23 cellular contexts compared by ENCODE assay signal in the genomic region with DNA sequence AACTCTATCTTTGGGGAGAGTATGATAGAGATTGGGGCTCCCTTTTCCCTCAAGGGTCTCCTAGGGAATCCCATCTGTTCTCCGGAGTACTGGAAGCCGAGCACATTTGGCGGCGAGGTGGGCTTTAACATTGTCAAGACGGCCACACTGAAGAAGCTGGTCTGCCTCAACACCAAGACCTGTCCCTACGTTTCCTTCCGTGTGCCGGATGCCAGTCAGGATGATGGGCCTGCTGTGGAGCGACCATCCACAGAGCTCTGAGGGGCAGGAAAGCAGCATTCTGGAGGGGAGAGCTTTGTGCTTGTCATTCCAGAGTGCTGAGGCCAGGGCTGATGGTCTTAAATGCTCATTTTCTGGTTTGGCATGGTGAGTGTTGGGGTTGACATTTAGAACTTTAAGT.
"Had no signal": no experiment of that assay in that cellular context is flagged by ENCODE, and none has a peak within 500 bp of the region (broad histone marks: within the 10 kb centered on the region; RNA-seq: fewer than 3 reads in every experiment).

No MANE protein-coding gene starts in this region.

- H3K4me1 ChIP-seq: body of pancreas, lower lobe of right lung, uterus had no signal

- H3K36me3 Mint-ChIP-seq: activated naive CD8-positive, alpha-beta T cell treated with anti-CD3 and anti-CD28 coated beads, Interleukin-2, amount 10 ng/mL, durations not matched to agents 7 days and 5 days; natural killer cell treated with Interleukin-12 subunit alpha and Interleukin-12 subunit beta and Interleukin-15 and Interleukin-18, amount 100 ng/mL, for 72 hours had no signal

- ATAC-seq: body of pancreas; foreskin keratinocyte; lower lobe of right lung; natural killer cell treated with Interleukin-12 subunit alpha and Interleukin-12 subunit beta and Interleukin-15 and Interleukin-18, amount 100 ng/mL, for 72 hours; stimulated activated naive CD8-positive, alpha-beta T cell treated with anti-CD3 and anti-CD28 coated beads, Interleukin-15, Interleukin-2, amounts not matched to agents 100 U/mL and 50 U/mL, for 24 hours had no signal

- H3K36me3 ChIP-seq: lower lobe of right lung, neutrophil, tibial nerve, uterus had no signal

- H3K4me3 Mint-ChIP-seq: activated naive CD8-positive, alpha-beta T cell treated with anti-CD3 and anti-CD28 coated beads, Interleukin-2, amount 10 ng/mL, durations not matched to agents 7 days and 5 days; activated T-cell treated with anti-CD3 and anti-CD28 coated beads, Interleukin-2, amount 50 U/mL, for 24 hours; dendritic cell treated with granulocyte-macrophage colony-stimulating factor and Interleukin-4, amounts not matched to agents 40 ng/mL and 50 ng/mL, for 4 days; natural killer cell treated with Interleukin-12 subunit alpha and Interleukin-12 subunit beta and Interleukin-15 and Interleukin-18, amount 100 ng/mL, for 72 hours had no signal

- H3K27me3 ChIP-seq: body of pancreas, foreskin keratinocyte, tibial nerve, uterus had no signal

- H3K4me3 ChIP-seq: body of pancreas, lower lobe of right lung, tibial nerve, uterus had no signal

- H3K27ac ChIP-seq: body of pancreas, foreskin keratinocyte, lower lobe of right lung, neutrophil, tibial nerve, uterus, VCaP had no signal

- H3K27ac Mint-ChIP-seq: activated naive CD8-positive, alpha-beta T cell treated with anti-CD3 and anti-CD28 coated beads, Interleukin-2, amount 10 ng/mL, durations not matched to agents 7 days and 5 days; activated T-cell treated with anti-CD3 and anti-CD28 coated beads, Interleukin-2, amount 50 U/mL, for 24 hours; activated T-helper 2 cell treated with anti-CD3 and anti-CD28 coated beads, Interferon-gamma antibody, Interleukin-2, Interleukin-4, amounts not matched to agents 10 μg/mL and 5 μg/mL and 100 μg/mL, durations not matched to agents 14 hours and 24 hours and 36 hours; dendritic cell treated with granulocyte-macrophage colony-stimulating factor and Interleukin-4, amounts not matched to agents 40 ng/mL and 50 ng/mL, for 4 days; natural killer cell treated with Interleukin-12 subunit alpha and Interleukin-12 subunit beta and Interleukin-15 and Interleukin-18, amount 100 ng/mL, for 72 hours had no signal

- DNase-seq: activated CD4-positive, alpha-beta T cell treated with anti-CD3 and anti-CD28 coated beads, Interleukin-2, amount 50 U/mL, for 4 hours; activated CD4-positive, CD25-positive, alpha-beta regulatory T cell treated with anti-CD3 and anti-CD28 coated beads, Interleukin-2, amount 50 U/mL, for 72 hours; activated naive CD4-positive, alpha-beta T cell treated with Interleukin-2 at 50 U/mL for 16 hours; activated naive CD8-positive, alpha-beta T cell treated with anti-CD3 and anti-CD28 coated beads, Interleukin-2, amount 10 ng/mL, durations not matched to agents 7 days and 5 days; activated T-cell treated with anti-CD3 and anti-CD28 coated beads, Interleukin-2, amount 50 U/mL, for 24 hours; body of pancreas; central memory CD4-positive, alpha-beta T cell; effector CD8-positive, alpha-beta T cell; foreskin keratinocyte; glutamatergic neuron; hippocampal formation; lower lobe of right lung; retina; stimulated activated naive CD8-positive, alpha-beta T cell treated with anti-CD3 and anti-CD28 coated beads, Interleukin-15, Interleukin-2, amounts not matched to agents 100 U/mL and 50 U/mL, for 24 hours; SW 1271; T-helper 2 cell; uterus had no signal

- H3K27me3 Mint-ChIP-seq: dendritic cell treated with granulocyte-macrophage colony-stimulating factor and Interleukin-4, amounts not matched to agents 40 ng/mL and 50 ng/mL, for 4 days had no signal

- H3K9me3 ChIP-seq: body of pancreas, lower lobe of right lung, neutrophil, tibial nerve, uterus had no signal

- H3K9me3 Mint-ChIP-seq: activated naive CD8-positive, alpha-beta T cell treated with anti-CD3 and anti-CD28 coated beads, Interleukin-2, amount 10 ng/mL, durations not matched to agents 7 days and 5 days; activated T-cell treated with anti-CD3 and anti-CD28 coated beads, Interleukin-2, amount 50 U/mL, for 24 hours; activated T-helper 2 cell treated with anti-CD3 and anti-CD28 coated beads, Interferon-gamma antibody, Interleukin-2, Interleukin-4, amounts not matched to agents 10 μg/mL and 5 μg/mL and 100 μg/mL, durations not matched to agents 14 hours and 24 hours and 36 hours; dendritic cell treated with granulocyte-macrophage colony-stimulating factor and Interleukin-4, amounts not matched to agents 40 ng/mL and 50 ng/mL, for 4 days; natural killer cell treated with Interleukin-12 subunit alpha and Interleukin-12 subunit beta and Interleukin-15 and Interleukin-18, amount 100 ng/mL, for 72 hours had no signal
